8 cellular contexts compared by ENCODE assay signal in the genomic region with DNA sequence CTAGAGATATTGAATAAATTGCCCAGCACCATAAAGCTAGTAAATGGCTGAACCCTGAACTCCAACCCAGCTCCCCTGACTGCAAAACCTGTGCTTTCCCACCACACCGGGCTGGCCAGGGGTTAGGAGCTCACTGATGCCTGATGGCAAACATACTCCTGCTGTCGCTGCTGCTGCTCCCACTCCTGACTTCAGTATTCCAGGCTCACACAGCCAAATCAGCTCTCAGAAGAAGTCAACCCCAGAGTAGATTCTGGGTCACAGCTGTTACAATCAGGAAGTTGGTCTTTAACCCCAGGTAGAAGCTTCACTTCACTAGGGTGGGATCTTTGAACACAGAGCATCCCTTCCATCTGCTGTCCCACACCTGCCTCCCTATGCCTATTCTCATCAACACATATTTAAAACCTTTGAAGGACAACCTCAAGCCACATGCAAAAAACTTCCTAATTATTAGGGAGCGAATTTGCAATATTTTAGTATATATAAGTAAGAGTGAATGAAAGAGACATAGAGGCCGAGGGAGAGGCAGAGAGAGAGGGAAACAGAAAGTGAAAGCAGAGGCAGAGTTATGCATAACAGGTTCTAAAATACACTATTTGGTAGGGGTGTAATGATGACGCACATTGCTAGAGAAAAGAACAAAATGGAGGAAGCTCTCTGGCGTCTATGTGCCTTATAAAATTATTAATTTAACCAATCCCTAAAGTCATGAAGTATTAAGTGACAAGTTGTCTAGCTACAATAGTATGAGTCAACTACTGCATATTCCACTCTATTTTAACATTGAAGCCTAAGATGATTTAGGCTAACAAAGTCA.
DNase-seq lines count a peak whose midpoint lies in the region; ATAC-seq and TF ChIP-seq lines count a peak whose summit lies in the region.

No MANE protein-coding gene starts in this region.

- H3K36me3 Mint-ChIP-seq in IgD-negative memory B cell (peaks cover 4% of the 10 kb centered on the region), nephron progenitor cell (ENCODE audit: low read depth) (no peaks in the 10 kb centered on the region)
- no peaks in the 10 kb centered on the region for H3K36me3 Mint-ChIP-seq in activated T-helper 1 cell treated with anti-CD3 and anti-CD28 coated beads, Interleukin-12 subunit alpha, Interleukin-12 subunit beta, Interleukin-2, Interleukin-4 antibody, amounts not matched to agents 30 ng/mL and 10 ng/mL and 1 ng/mL, durations not matched to agents 14 hours and 24 hours and 36 hours (ENCODE audit: low read depth)
- H3K36me3 Mint-ChIP-seq in stimulated activated naive B cell treated with anti-CD40 and anti-IgM and Interleukin-4, amounts not matched to agents 10 μg/mL and 1 μg/mL and 100 μg/mL, for 72 hours = no peaks in the 10 kb centered on the region

- H3K27ac Mint-ChIP-seq in IgD-negative memory B cell (peak overlapping the region; percentile 18 to 94 (median 83)), nephron progenitor cell (no peak overlapping the region)
- H3K27ac Mint-ChIP-seq in activated T-helper 1 cell treated with anti-CD3 and anti-CD28 coated beads, Interleukin-12 subunit alpha, Interleukin-12 subunit beta, Interleukin-2, Interleukin-4 antibody, amounts not matched to agents 30 ng/mL and 10 ng/mL and 1 ng/mL, durations not matched to agents 14 hours and 24 hours and 36 hours = peak overlapping the region; percentile 85
- peak overlapping the region; percentile 70 for H3K27ac Mint-ChIP-seq in stimulated activated naive B cell treated with anti-CD40 and anti-IgM and Interleukin-4, amounts not matched to agents 10 μg/mL and 1 μg/mL and 100 μg/mL, for 72 hours

- ATAC-seq in GM21390 (IDR thresholded peaks at IDR 0.05; ENCODE audit: unreplicated experiment) = peak; percentile 86
- peak; percentile 92 to 96 for ATAC-seq in stimulated activated naive B cell treated with anti-CD40 and anti-IgM and Interleukin-4, amounts not matched to agents 10 μg/mL and 1 μg/mL and 100 μg/mL, for 72 hours (replicated peaks)

- no peaks in the 10 kb centered on the region for H3K36me3 ChIP-seq in left ventricle myocardium inferior

- no peaks in the 10 kb centered on the region for H3K9me3 ChIP-seq in left ventricle myocardium inferior (replicated peaks)

- H3K27ac ChIP-seq in left ventricle myocardium inferior (replicated peaks) = peak overlapping the region; percentile 79

- H3K9me3 Mint-ChIP-seq in IgD-negative memory B cell = peaks cover 0 to 2% (median 0%) of the 10 kb centered on the region in 3 donors
- H3K9me3 Mint-ChIP-seq in activated T-helper 1 cell treated with anti-CD3 and anti-CD28 coated beads, Interleukin-12 subunit alpha, Interleukin-12 subunit beta, Interleukin-2, Interleukin-4 antibody, amounts not matched to agents 30 ng/mL and 10 ng/mL and 1 ng/mL, durations not matched to agents 14 hours and 24 hours and 36 hours = peaks cover 7% of the 10 kb centered on the region
- peaks cover 2 to 3% of the 10 kb centered on the region in 2 donors for H3K9me3 Mint-ChIP-seq in stimulated activated naive B cell treated with anti-CD40 and anti-IgM and Interleukin-4, amounts not matched to agents 10 μg/mL and 1 μg/mL and 100 μg/mL, for 72 hours
- no peaks in the 10 kb centered on the region for H3K9me3 Mint-ChIP-seq in nephron progenitor cell

- intact Hi-C loops in activated T-helper 1 cell treated with anti-CD3 and anti-CD28 coated beads, Interleukin-12 subunit alpha, Interleukin-12 subunit beta, Interleukin-2, Interleukin-4 antibody, amounts not matched to agents 30 ng/mL and 10 ng/mL and 1 ng/mL, durations not matched to agents 14 hours and 24 hours and 36 hours (cut with micrococcal nuclease) = loop anchor here (1.0 to 2.0 kb wide), 4 partner anchors 15 to 644 kb away; no protein-coding TSS in a partner anchor
- intact Hi-C loops in left ventricle myocardium inferior (cut with micrococcal nuclease) = no loop called here

- H3K4me3 Mint-ChIP-seq in IgD-negative memory B cell = peak overlapping the region; percentile 3 to 81 (median 53)
- H3K4me3 Mint-ChIP-seq in activated T-helper 1 cell treated with anti-CD3 and anti-CD28 coated beads, Interleukin-12 subunit alpha, Interleukin-12 subunit beta, Interleukin-2, Interleukin-4 antibody, amounts not matched to agents 30 ng/mL and 10 ng/mL and 1 ng/mL, durations not matched to agents 14 hours and 24 hours and 36 hours = peak overlapping the region; percentile 56
- peak overlapping the region; percentile 63 to 68 for H3K4me3 Mint-ChIP-seq in stimulated activated naive B cell treated with anti-CD40 and anti-IgM and Interleukin-4, amounts not matched to agents 10 μg/mL and 1 μg/mL and 100 μg/mL, for 72 hours
- H3K4me3 Mint-ChIP-seq in nephron progenitor cell = no peak overlapping the region

- TF ChIP-seq CTCF in left ventricle myocardium inferior (IDR thresholded peaks at IDR 0.05; ENCODE audit: borderline replicate concordance) (no peak), nephron progenitor cell (IDR thresholded peaks at IDR 0.05) (no peak)

- H3K27me3 Mint-ChIP-seq in IgD-negative memory B cell (peaks cover 5% of the 10 kb centered on the region), nephron progenitor cell (ENCODE audit: low read depth, poor library complexity) (peaks cover 8% of the 10 kb centered on the region)
- H3K27me3 Mint-ChIP-seq in activated T-helper 1 cell treated with anti-CD3 and anti-CD28 coated beads, Interleukin-12 subunit alpha, Interleukin-12 subunit beta, Interleukin-2, Interleukin-4 antibody, amounts not matched to agents 30 ng/mL and 10 ng/mL and 1 ng/mL, durations not matched to agents 14 hours and 24 hours and 36 hours (ENCODE audit: insufficient read depth) = no peaks in the 10 kb centered on the region
- H3K27me3 Mint-ChIP-seq in stimulated activated naive B cell treated with anti-CD40 and anti-IgM and Interleukin-4, amounts not matched to agents 10 μg/mL and 1 μg/mL and 100 μg/mL, for 72 hours = no peaks in the 10 kb centered on the region

- H3K27me3 ChIP-seq in left ventricle myocardium inferior (ENCODE audit: low read depth) = no peaks in the 10 kb centered on the region

- H3K4me3 ChIP-seq in left ventricle myocardium inferior = peak overlapping the region; percentile 26

- peaks cover 62% of the 10 kb centered on the region for H3K4me1 ChIP-seq in left ventricle myocardium inferior

- DNase-seq in ELR (ENCODE audit: low read depth) (peak; percentile 74), left ventricle myocardium inferior (no peak), nephron progenitor cell (no peak), cortex of kidney (lab: John Stamatoyannopoulos, UW) (no peak)
- peak; percentile 22 for DNase-seq in activated T-helper 1 cell treated with anti-CD3 and anti-CD28 coated beads, Interleukin-12 subunit alpha, Interleukin-12 subunit beta, Interleukin-2, Interleukin-4 antibody, amounts not matched to agents 30 ng/mL and 10 ng/mL and 1 ng/mL, durations not matched to agents 14 hours and 24 hours and 36 hours (ENCODE audit: low spot score)
- DNase-seq in stimulated activated naive B cell treated with anti-CD40 and anti-IgM and Interleukin-4, amounts not matched to agents 10 μg/mL and 1 μg/mL and 100 μg/mL, for 72 hours = no peak

- H3K4me1 Mint-ChIP-seq in IgD-negative memory B cell (peaks cover 16 to 25% (median 21%) of the 10 kb centered on the region in 3 donors), nephron progenitor cell (peaks cover 53% of the 10 kb centered on the region)
- peaks cover 60% of the 10 kb centered on the region for H3K4me1 Mint-ChIP-seq in activated T-helper 1 cell treated with anti-CD3 and anti-CD28 coated beads, Interleukin-12 subunit alpha, Interleukin-12 subunit beta, Interleukin-2, Interleukin-4 antibody, amounts not matched to agents 30 ng/mL and 10 ng/mL and 1 ng/mL, durations not matched to agents 14 hours and 24 hours and 36 hours (ENCODE audit: low read depth)
- H3K4me1 Mint-ChIP-seq in stimulated activated naive B cell treated with anti-CD40 and anti-IgM and Interleukin-4, amounts not matched to agents 10 μg/mL and 1 μg/mL and 100 μg/mL, for 72 hours = peaks cover 18 to 54% of the 10 kb centered on the region in 2 donors

Comparison
In these comparisons a context has a peak if more than half of its experiments do, and no peak if none do; other contexts are left out.
1. DNase-seq: peak in ELR (single experiment) and activated T-helper 1 cell treated with anti-CD3 and anti-CD28 coated beads, Interleukin-12 subunit alpha, Interleukin-12 subunit beta, Interleukin-2, Interleukin-4 antibody, amounts not matched to agents 30 ng/mL and 10 ng/mL and 1 ng/mL, durations not matched to agents 14 hours and 24 hours and 36 hours (single experiment); none in left ventricle myocardium inferior (single experiment), stimulated activated naive B cell treated with anti-CD40 and anti-IgM and Interleukin-4, amounts not matched to agents 10 μg/mL and 1 μg/mL and 100 μg/mL, for 72 hours (single experiment), nephron progenitor cell (single experiment) and cortex of kidney (single experiment).